ENCODE assay signal across 22 cellular contexts in the genomic region with DNA sequence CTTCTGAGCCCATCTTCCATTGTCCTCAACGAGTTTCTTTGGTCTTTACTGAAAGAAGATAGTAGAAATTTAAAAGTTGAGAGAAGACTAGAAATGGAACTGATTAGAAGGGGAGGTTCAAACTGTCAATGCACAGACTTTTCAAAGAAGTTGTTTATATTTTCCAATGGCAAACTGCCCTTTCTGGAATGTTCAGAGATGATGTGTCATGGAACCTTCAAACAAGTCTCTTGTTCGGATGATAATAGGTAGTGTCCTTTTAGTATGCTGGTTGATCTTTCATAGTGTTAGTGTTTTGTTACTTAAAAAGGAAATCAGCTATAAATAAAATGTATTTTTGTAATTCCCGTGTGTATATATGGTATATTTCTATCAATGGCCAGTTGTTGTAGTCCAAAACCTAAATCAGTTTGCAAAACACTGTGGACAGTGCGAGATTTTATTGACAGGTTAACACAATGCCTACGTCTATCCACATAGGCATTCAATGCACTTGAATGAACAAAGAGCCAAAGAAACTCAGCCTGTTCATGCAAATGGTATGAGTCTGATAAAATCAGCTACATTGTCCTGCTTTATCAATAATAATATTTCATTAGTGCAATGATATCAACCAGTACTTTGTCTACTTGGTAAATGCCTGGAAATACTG. TPM values are rescaled to one million over a fixed set of nuclear protein-coding genes. Genes with fewer than 3 reads are reported as not detected.
A peak's percentile ranks its signal among the peaks of the same experiment; 100 is the strongest.
DNase-seq lines count a peak whose midpoint lies in the region; ATAC-seq, FAIRE-seq and TF ChIP-seq lines count a peak whose summit lies in the region.
"Had no signal": no experiment of that assay in that cellular context is flagged by ENCODE, and none has a peak within 500 bp of the region (broad histone marks: within the 10 kb centered on the region; RNA-seq: fewer than 3 reads in every experiment).

No MANE protein-coding gene starts in this region.

- no peak overlapping the region for H2AK9ac ChIP-seq in IMR-90 (replicated peaks; ENCODE audit: low read depth, low read length, poor library complexity)

- DNase-seq in IMR-90 (no peak), astrocyte (ENCODE audit: low read depth) (no peak), neural progenitor cell (ENCODE audit: low spot score) (no peak), islet precursor cell (no peak), AG08395 (ENCODE audit: low spot score) (no peak), GM19240 (ENCODE audit: insufficient read length, low spot score) (no peak), DMS79 treated with DMSO at 0.1 percent for 48 hours (lab: John Stamatoyannopoulos, UW) (no peak)
- DNase-seq: 8988T, BE2C, Caco-2, GF-D8, GOT3, KBM-7, NCI-H1048, NCI-H1436, NCI-H2029, NCI-H69 had no signal

- no peak overlapping the region for H3K18ac ChIP-seq in IMR-90 (ENCODE audit: low read depth, low read length)

- POLR2A ChIA-PET in IMR-90 (lab: Charles Lee; ENCODE audit: unreplicated experiment): no interaction called here

- H3K4me1 Mint-ChIP-seq in astrocyte (ENCODE audit: low read depth, unreplicated experiment): peaks cover 33% of the 10 kb centered on the region
- H3K4me1 Mint-ChIP-seq in neural progenitor cell: peaks cover 46% of the 10 kb centered on the region
- H3K4me1 Mint-ChIP-seq: CD4-positive, CD25-positive, alpha-beta regulatory T cell had no signal

- intact Hi-C loops in IMR-90 (cut with micrococcal nuclease): no loop called here

- peak; percentile 29 for FAIRE-seq in astrocyte (lab: Jason Lieb, UNC)

- H2AFZ ChIP-seq in ACC112 (ENCODE audit: low read length, unreplicated experiment) (no peak overlapping the region), IMR-90 (replicated peaks; ENCODE audit: low read length, poor library complexity) (no peak overlapping the region), astrocyte (ENCODE audit: low read depth, low read length) (no peak overlapping the region), neural progenitor cell (replicated peaks) (no peak overlapping the region)

- no peak for TF ChIP-seq POLR2A in IMR-90 (IDR thresholded peaks at IDR 0.05; ENCODE audit: low read depth, low read length)

- peak overlapping the region; percentile 58; the same call in 1 of the 2 replicates for H4K91ac ChIP-seq in IMR-90 (ENCODE audit: insufficient read depth, low read depth, low read length)

- H3F3A ChIP-seq in neural progenitor cell (ENCODE audit: low read depth): no peaks in the 10 kb centered on the region

- H3K14ac ChIP-seq in IMR-90 (replicated peaks; ENCODE audit: low read depth, low read length): peak overlapping the region; percentile 89

- TF ChIP-seq CTCF in IMR-90 (conservative IDR thresholded peaks at IDR 0.05; ENCODE audit: low read depth, low read length): no peak
- no peak for TF ChIP-seq CTCF in astrocyte (IDR thresholded peaks at IDR 0.05; ENCODE audit: insufficient read depth, low read depth, low read length)
- no peak for TF ChIP-seq CTCF in neural progenitor cell (IDR thresholded peaks at IDR 0.05)

- H3K4me1 ChIP-seq in ACC112 (ENCODE audit: control insufficient read depth, insufficient read depth, low read length, unreplicated experiment) (peaks cover 24% of the 10 kb centered on the region), IMR-90 (ENCODE audit: control insufficient read depth, insufficient read depth, low read length) (peaks cover 12% of the 10 kb centered on the region), astrocyte (ENCODE audit: insufficient read depth, low read length) (peaks cover 30% of the 10 kb centered on the region), neural progenitor cell (peaks cover 6% of the 10 kb centered on the region)
- H3K4me1 ChIP-seq: BE2C, Caco-2 had no signal

- peaks cover 0 to 6% of the 10 kb centered on the region in 2 experiments; a peak in 1 of 4 replicates for H3K79me1 ChIP-seq in IMR-90 (ENCODE audit: low read depth in 1 of 2, low read length in 2 of 2)

- no peak overlapping the region for H3K27ac Mint-ChIP-seq in astrocyte (ENCODE audit: unreplicated experiment)
- H3K27ac Mint-ChIP-seq in neural progenitor cell: peak overlapping the region; percentile 54
- H3K27ac Mint-ChIP-seq: CD4-positive, CD25-positive, alpha-beta regulatory T cell had no signal

- H3K9me3 Mint-ChIP-seq in astrocyte (ENCODE audit: unreplicated experiment): no peaks in the 10 kb centered on the region
- H3K9me3 Mint-ChIP-seq in neural progenitor cell: peaks cover 3% of the 10 kb centered on the region

- 60% methylated on average over 1 of the region's 5 CpGs; no CpG with 5 or more reads in 1 of the 2 experiments for WGBS in IMR-90 (ENCODE audit: extremely low coverage in 2 of 2, insufficient read length in 1 of 2), 2 experiments

- no peak overlapping the region for H4K5ac ChIP-seq in IMR-90 (ENCODE audit: low read depth, low read length)

- TF ChIP-seq RAD21 in IMR-90 (IDR thresholded peaks at IDR 0.05; ENCODE audit: low read length): no peak

- H3K79me2 ChIP-seq in ACC112 (ENCODE audit: control insufficient read depth, insufficient read depth, low read length, unreplicated experiment): no peaks in the 10 kb centered on the region
- H3K79me2 ChIP-seq in astrocyte (ENCODE audit: insufficient read depth, low read length): no peaks in the 10 kb centered on the region
- no peaks in the 10 kb centered on the region for H3K79me2 ChIP-seq in neural progenitor cell (ENCODE audit: low read depth)

- H3K9me3 ChIP-seq in IMR-90 (ENCODE audit: control insufficient read depth, insufficient read depth, low read length) (no peaks in the 10 kb centered on the region), astrocyte (ENCODE audit: insufficient read depth, low read depth, low read length) (no peaks in the 10 kb centered on the region), neural progenitor cell (ENCODE audit: low read depth) (no peaks in the 10 kb centered on the region)
- H3K9me3 ChIP-seq: BE2C, Caco-2 had no signal

- H3K4me2 ChIP-seq in IMR-90 (ENCODE audit: low read depth, low read length): no peak overlapping the region
- peak overlapping the region; percentile 51 for H3K4me2 ChIP-seq in astrocyte (ENCODE audit: low read length)
- no peak overlapping the region for H3K4me2 ChIP-seq in neural progenitor cell

- H3K27me3 Mint-ChIP-seq in astrocyte (ENCODE audit: low read depth, unreplicated experiment) (no peaks in the 10 kb centered on the region), neural progenitor cell (ENCODE audit: insufficient read depth, low read depth) (no peaks in the 10 kb centered on the region)

- no peak overlapping the region for H3K56ac ChIP-seq in IMR-90 (ENCODE audit: extremely low read depth, insufficient read depth, low read length)

- peak overlapping the region; percentile 10 for H2BK5ac ChIP-seq in IMR-90 (ENCODE audit: low read depth, low read length, poor library complexity, severe bottlenecking)

- H4K8ac ChIP-seq in IMR-90 (ENCODE audit: low read depth in 2 of 2, low read length in 2 of 2): no peak overlapping the region; a peak in 1 of 4 replicates

- H3K36me3 Mint-ChIP-seq in astrocyte (ENCODE audit: low read depth, unreplicated experiment) (peaks cover 12% of the 10 kb centered on the region), neural progenitor cell (peaks cover 8% of the 10 kb centered on the region)
- H3K36me3 Mint-ChIP-seq: CD4-positive, CD25-positive, alpha-beta regulatory T cell had no signal

- ATAC-seq in IMR-90 (ENCODE audit: low read depth): no peak
- ATAC-seq: Panc1 had no signal

- H3K4me3 ChIP-seq in ACC112 (ENCODE audit: low read depth, low read length) (peak overlapping the region; percentile 3; the same call in 1 of the 2 replicates), IMR-90 (ENCODE audit: insufficient read depth, low read depth, low read length) (no peak overlapping the region), astrocyte (ENCODE audit: insufficient read depth, low read depth, low read length) (no peak overlapping the region), neural progenitor cell (no peak overlapping the region)
- H3K4me3 ChIP-seq: SK-N-MC had no signal

- H3K27ac ChIP-seq in ACC112 (ENCODE audit: low read depth, low read length) (0 out of 2 replicates have a peak overlapping the region, but pooled peaks have one; percentile 60), IMR-90 (ENCODE audit: insufficient read depth, low read length) (no peak overlapping the region), astrocyte (ENCODE audit: low read depth, low read length) (peak overlapping the region; percentile 75), neural progenitor cell (no peak overlapping the region)
- H3K27ac ChIP-seq: SK-N-MC had no signal

- peak overlapping the region; percentile 69; the same call in 1 of the 2 replicates for H2AK5ac ChIP-seq in IMR-90 (ENCODE audit: low read depth, low read length)

- H4K20me1 ChIP-seq in IMR-90 (ENCODE audit: insufficient read depth, low read length) (no peaks in the 10 kb centered on the region; the same call in 1 of the 2 replicates), astrocyte (ENCODE audit: insufficient read depth, low read length) (no peaks in the 10 kb centered on the region), neural progenitor cell (ENCODE audit: low read depth) (no peaks in the 10 kb centered on the region)

- H3K36me3 ChIP-seq in ACC112 (ENCODE audit: insufficient read depth, low read length) (peaks cover 6% of the 10 kb centered on the region; the same call in 1 of the 2 replicates), IMR-90 (ENCODE audit: control insufficient read depth, insufficient read depth, low read length) (no peaks in the 10 kb centered on the region), astrocyte (ENCODE audit: insufficient read depth, low read length) (peaks cover 7% of the 10 kb centered on the region), neural progenitor cell (no peaks in the 10 kb centered on the region)
- H3K36me3 ChIP-seq: BE2C had no signal

- H2BK20ac ChIP-seq in IMR-90 (ENCODE audit: low read depth, low read length): peak overlapping the region; percentile 80; the same call in 1 of the 2 replicates

- H3K9me1 ChIP-seq in IMR-90 (ENCODE audit: insufficient read depth, low read length): peaks cover 20% of the 10 kb centered on the region

- H2BK15ac ChIP-seq in IMR-90 (ENCODE audit: low read depth, low read length): peak overlapping the region; percentile 61; the same call in 1 of the 3 replicates

- H3K27me3 ChIP-seq in ACC112 (ENCODE audit: insufficient read depth, low read length) (no peaks in the 10 kb centered on the region), IMR-90 (ENCODE audit: control insufficient read depth, insufficient read depth, low read length) (no peaks in the 10 kb centered on the region), astrocyte (ENCODE audit: insufficient read depth, low read length) (no peaks in the 10 kb centered on the region), neural progenitor cell (no peaks in the 10 kb centered on the region)
- H3K27me3 ChIP-seq: BE2C had no signal

- CTCF ChIA-PET in IMR-90 (lab: Yijun Ruan, JAX): interaction anchor here (1.2 kb wide), 1 partner anchor 13 kb away, joined by 3 read pairs; no protein-coding TSS in a partner anchor

- H3K4me3 Mint-ChIP-seq in astrocyte (ENCODE audit: unreplicated experiment) (no peak overlapping the region), neural progenitor cell (no peak overlapping the region)
- H3K4me3 Mint-ChIP-seq: CD4-positive, CD25-positive, alpha-beta regulatory T cell had no signal

- BruUV-seq in IMR-90 (replicated peaks; lab: Mats Ljungman, UMichigan): no TSS peak

- no peak overlapping the region for H3K9ac ChIP-seq in IMR-90 (ENCODE audit: low read depth, low read length)
- no peak overlapping the region for H3K9ac ChIP-seq in astrocyte (ENCODE audit: low read length)
- H3K9ac ChIP-seq in neural progenitor cell: no peak overlapping the region

- H3K23ac ChIP-seq in IMR-90 (ENCODE audit: low read depth, low read length): peak overlapping the region; percentile 70; the same call in 1 of the 2 replicates

- in situ Hi-C loops in IMR-90 (cut with MboI; ENCODE audit: low sequenced_read_pairs): no loop called here

- dilution Hi-C loops in IMR-90 (cut with HindIII; ENCODE audit: low sequenced_read_pairs, unreplicated experiment): no loop called here

- H2BK120ac ChIP-seq in IMR-90 (ENCODE audit: low read depth, low read length): peak overlapping the region; percentile 39; the same call in 1 of the 2 replicates

- H3K4ac ChIP-seq in IMR-90 (ENCODE audit: low read depth, low read length): peak overlapping the region; percentile 58; the same call in 1 of the 2 replicates

RNA-seq across cellular contexts. Expression of gene C11orf91, which starts 30.9 kb away (rescaled TPM):
- not detected in 2 replicates for total RNA-seq in IMR-90 (2012; rRNA removed)
- polyA plus RNA-seq in IMR-90 (2012; rRNA removed): 0.10 TPM in 1 of 2 replicates, not detected in the other
- polyA plus RNA-seq in IMR-90 (2012; cell fraction: cytosol; rRNA removed): 0.27 TPM in 1 of 2 replicates, not detected in the other
- 0.11 and 0.21 TPM in 2 replicates for polyA plus RNA-seq in IMR-90 (2012; cell fraction: nucleus; rRNA removed; ENCODE audit: low replicate concordance)
- total RNA-seq in astrocyte: not detected in 2 replicates
- not detected in 2 replicates for total RNA-seq in neural progenitor cell (ENCODE audit: low replicate concordance)
- total RNA-seq: Caco-2; CD4-positive, CD25-positive, alpha-beta regulatory T cell; Daoy had no signal
- polyA plus RNA-seq: CD4-positive, CD25-positive, alpha-beta regulatory T cell had no signal

Comparison
In these comparisons a context has a peak if more than half of its experiments do, and no peak if none do; other contexts are left out.
1. H3K27ac ChIP-seq: peak in ACC112 (single experiment) and astrocyte (single experiment); none in IMR-90 (single experiment) and neural progenitor cell (single experiment).